Comparison of ENCODE assay signal across 33 cellular contexts in the genomic region with DNA sequence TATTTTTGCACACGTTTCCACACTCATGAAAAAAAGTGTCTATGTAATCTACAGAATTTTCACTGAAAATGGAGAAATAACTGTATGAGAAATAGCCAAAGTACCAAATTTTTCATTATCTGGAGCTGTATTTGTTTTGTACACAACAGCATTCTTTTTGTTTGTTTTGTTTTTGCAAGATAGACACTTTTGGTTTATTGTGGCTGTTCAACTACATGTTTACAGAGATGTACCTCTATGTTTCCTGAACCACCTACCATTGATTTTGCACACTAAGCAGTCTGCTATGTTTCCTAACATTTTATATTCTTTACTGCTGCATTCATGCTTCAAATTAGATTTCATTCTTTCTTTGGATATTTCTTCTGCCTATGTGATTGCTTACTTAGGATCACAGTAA.
"Had no signal": no experiment of that assay in that cellular context is flagged by ENCODE, and none has a peak within 500 bp of the region (broad histone marks: within the 10 kb centered on the region; RNA-seq: fewer than 3 reads in every experiment).

No MANE protein-coding gene starts in this region.

- H3K27me3 ChIP-seq: adrenal gland, body of pancreas, brain microvascular endothelial cell, breast epithelium had no signal

- ATAC-seq: activated CD4-positive, alpha-beta T cell treated with anti-CD3 and anti-CD28 coated beads for 36 hours; activated CD8-positive, alpha-beta T cell treated with anti-CD3 and anti-CD28 coated beads for 36 hours; activated naive CD4-positive, alpha-beta T cell treated with anti-CD3 and anti-CD28 coated beads, Interleukin-2, amount 50 U/mL, for 72 hours; activated T-cell treated with anti-CD3 and anti-CD28 coated beads, Interleukin-2, amount 50 U/mL, for 4 hours; activated T-cell treated with anti-CD3 and anti-CD28 coated beads, Interleukin-2, amount 50 U/mL, for 72 hours; activated T-helper 17 cell treated with anti-CD3 and anti-CD28 coated beads, Interleukin-2, amount 50 U/mL, for 72 hours; body of pancreas had no signal

- H3K36me3 ChIP-seq: adrenal gland, brain microvascular endothelial cell, breast epithelium had no signal

- H3K4me1 ChIP-seq: adrenal gland, body of pancreas, breast epithelium had no signal

- H3K27ac ChIP-seq: adrenal gland, body of pancreas, brain microvascular endothelial cell, breast epithelium, VCaP had no signal

- H3K4me3 ChIP-seq: adrenal gland, body of pancreas, breast epithelium had no signal

- FAIRE-seq: astrocyte, colon, TTC549 had no signal

- H3K9me3 ChIP-seq: adrenal gland, body of pancreas, breast epithelium had no signal

- DNase-seq: activated B cell treated with CpG ODN at 0.5 μM for 24 hours; activated CD4-positive, alpha-beta T cell treated with anti-CD3 and anti-CD28 coated beads for 36 hours; activated CD4-positive, alpha-beta T cell treated with anti-CD3 and anti-CD28 coated beads for 48 hours; activated CD4-positive, alpha-beta T cell treated with anti-CD3 and anti-CD28 coated beads, Interleukin-2, amount 10 ng/mL, durations not matched to agents 7 days and 5 days; activated CD4-positive, alpha-beta T cell treated with anti-CD3 and anti-CD28 coated beads, Interleukin-2, amount 50 U/mL, for 48 hours; activated CD4-positive, CD25-positive, alpha-beta regulatory T cell treated with anti-CD3 and anti-CD28 coated beads, Interleukin-2, amount 50 U/mL, for 72 hours; activated CD8-positive, alpha-beta memory T cell treated with anti-CD3 and anti-CD28 coated beads, Interleukin-2, amount 50 U/mL, for 4 hours; activated CD8-positive, alpha-beta T cell treated with anti-CD3 and anti-CD28 coated beads for 36 hours; activated effector memory CD4-positive, alpha-beta T cell treated with anti-CD3 and anti-CD28 coated beads, Interleukin-2, amount 50 U/mL, for 16 hours; activated gamma-delta T cell treated with Interleukin-2 at 50 U/mL for 16 hours; activated naive CD4-positive, alpha-beta T cell; activated naive CD4-positive, alpha-beta T cell treated with anti-CD3 and anti-CD28 coated beads for 36 hours; activated naive CD4-positive, alpha-beta T cell treated with anti-CD3 and anti-CD28 coated beads, Interleukin-2, amount 50 U/mL, for 16 hours; activated naive CD8-positive, alpha-beta T cell treated with anti-CD3 and anti-CD28 coated beads for 36 hours; activated T-cell treated with anti-CD3 and anti-CD28 coated beads for 4 hours; activated T-cell treated with anti-CD3 and anti-CD28 coated beads, Interleukin-2, amount 50 U/mL, for 1 hour; activated T-cell treated with anti-CD3 and anti-CD28 coated beads, Interleukin-2, amount 50 U/mL, for 4 hours; activated T-cell treated with anti-CD3 and anti-CD28 coated beads, Interleukin-2, amount 50 U/mL, for 72 hours; adrenal gland; amniotic stem cell; aorta; body of pancreas; brain microvascular endothelial cell; central memory CD4-positive, alpha-beta T cell; T-helper 2 cell; T-helper 9 cell had no signal
